ENCODE assay signal across 20 cellular contexts in genomic region chr5:16551628-16552027, GRCh38.
"Had no signal": no experiment of that assay in that cellular context is flagged by ENCODE, and none has a peak within 500 bp of the region (broad histone marks: within the 10 kb centered on the region; RNA-seq: fewer than 3 reads in every experiment).

No MANE protein-coding gene starts in this region.

- H3K27ac Mint-ChIP-seq: activated naive CD4-positive, alpha-beta T cell treated with anti-CD3 and anti-CD28 coated beads, Interleukin-2, amount 50 U/mL, for 24 hours; endodermal cell; WTC11 had no signal

- H3K4me3 ChIP-seq: ascending aorta, lung, sigmoid colon, spleen, tibial nerve had no signal

- DNase-seq: activated CD8-positive, alpha-beta memory T cell treated with anti-CD3 and anti-CD28 coated beads, Interleukin-2, amount 50 U/mL, for 48 hours; activated effector memory CD4-positive, alpha-beta T cell treated with Interleukin-2 at 50 U/mL for 16 hours; activated T-cell treated with anti-CD3 and anti-CD28 coated beads, Interleukin-2, amount 50 U/mL, for 4 hours; brain microvascular endothelial cell; central memory CD4-positive, alpha-beta T cell; endodermal cell; naive thymus-derived CD8-positive, alpha-beta T cell; retina; sigmoid colon; spleen; stimulated activated CD4-positive, alpha-beta T cell treated with anti-CD3 and anti-CD28 coated beads, Interleukin-4, amount 100 ng/mL, for 1 hour; stimulated activated naive CD4-positive, alpha-beta T cell treated with Interleukin-2 at 50 U/mL for 16 hours; T-cell; T-helper 9 cell had no signal

- H3K36me3 Mint-ChIP-seq: WTC11 had no signal

- H3K9me3 ChIP-seq: ascending aorta, sigmoid colon, spleen, tibial nerve had no signal

- H3K36me3 ChIP-seq: ascending aorta, brain microvascular endothelial cell, sigmoid colon, spleen, tibial nerve had no signal

- H3K27me3 Mint-ChIP-seq: activated naive CD4-positive, alpha-beta T cell treated with anti-CD3 and anti-CD28 coated beads, Interleukin-2, amount 50 U/mL, for 24 hours; naive thymus-derived CD8-positive, alpha-beta T cell; T-cell had no signal

- H3K27ac ChIP-seq: ascending aorta, brain microvascular endothelial cell, epithelial cell of prostate, sigmoid colon, spleen had no signal

- H3K27me3 ChIP-seq: ascending aorta, brain microvascular endothelial cell, sigmoid colon, spleen, tibial nerve had no signal

- H3K4me1 ChIP-seq: ascending aorta had no signal

- ATAC-seq: activated T-cell treated with anti-CD3 and anti-CD28 coated beads, Interleukin-2, amount 50 U/mL, for 4 hours; naive thymus-derived CD8-positive, alpha-beta T cell; T-cell; WTC11 had no signal

- H3K4me3 Mint-ChIP-seq: activated naive CD4-positive, alpha-beta T cell treated with anti-CD3 and anti-CD28 coated beads, Interleukin-2, amount 50 U/mL, for 24 hours; activated T-cell treated with anti-CD3 and anti-CD28 coated beads, Interleukin-2, amount 50 U/mL, for 4 hours; endodermal cell; naive thymus-derived CD8-positive, alpha-beta T cell; T-cell; WTC11 had no signal

- H3K9me3 Mint-ChIP-seq: activated naive CD4-positive, alpha-beta T cell treated with anti-CD3 and anti-CD28 coated beads, Interleukin-2, amount 50 U/mL, for 24 hours; activated T-cell treated with anti-CD3 and anti-CD28 coated beads, Interleukin-2, amount 50 U/mL, for 4 hours; endodermal cell; naive thymus-derived CD8-positive, alpha-beta T cell; T-cell had no signal
